In the genomic region with DNA sequence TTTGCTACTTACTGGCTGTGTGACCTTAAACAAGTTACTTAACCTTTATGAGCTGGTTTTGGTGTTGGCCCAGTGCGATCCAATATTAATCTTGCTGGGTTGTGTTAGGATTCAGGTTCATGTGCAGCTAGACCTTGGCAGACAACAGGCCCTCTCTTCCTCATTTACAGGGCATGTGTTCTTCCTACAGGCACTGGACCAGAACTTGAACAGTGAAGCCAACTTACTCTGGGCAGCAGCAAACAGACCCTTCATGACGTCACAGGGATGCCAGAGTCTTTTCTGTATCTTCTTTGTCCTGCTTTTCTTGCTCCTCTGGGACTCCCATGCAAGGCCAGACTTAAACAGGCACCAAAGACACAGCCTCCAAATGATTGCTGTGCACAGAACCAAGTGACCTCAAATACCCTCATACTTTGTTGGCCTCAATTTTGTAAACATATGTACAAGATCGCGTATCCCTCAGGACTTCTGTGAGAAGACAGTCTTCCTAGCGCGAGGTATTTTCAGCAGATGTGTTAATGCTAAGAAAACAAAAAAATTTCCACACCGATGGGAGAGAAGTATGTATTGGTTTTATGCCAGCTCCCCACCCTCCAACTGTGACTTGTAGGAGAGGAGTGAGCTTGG, we compare ENCODE assay signal across 1 cellular context.
TF ChIP-seq lines count a peak whose summit lies in the region.

No MANE protein-coding gene starts in this region.

TF ChIP-seq in IMR-90, 13 proteins besides CTCF, POLR2A, EP300 and RAD21 (continued from another document):
- TF ChIP-seq CEBPB (IDR thresholded peaks at IDR 0.05; ENCODE audit: low read depth, low read length): no peak
